9 cellular contexts compared by ENCODE assay signal in genomic region chr9:73076-73899, GRCh38. TPM values are rescaled to one million over a fixed set of nuclear protein-coding genes. Genes with fewer than 3 reads are reported as not detected.
DNase-seq lines count a peak whose midpoint lies in the region; ATAC-seq and TF ChIP-seq lines count a peak whose summit lies in the region.
"Not testable (repeated sequence)": the region's sequence is repeated elsewhere in the genome, so short reads cannot be mapped to it uniquely, and the experiment has no call there.
"Had no signal": no experiment of that assay in that cellular context is flagged by ENCODE, and none has a peak within 500 bp of the region (broad histone marks: within the 10 kb centered on the region; RNA-seq: fewer than 3 reads in every experiment).

No MANE protein-coding gene starts in this region.

- H3K27me3 ChIP-seq in IMR-90 (ENCODE audit: control insufficient read depth, insufficient read depth, low read length); esophagus (ENCODE audit: control insufficient read depth in 1 of 2, insufficient read depth in 2 of 2, low read length in 2 of 2): not testable (repeated sequence)
- H3K27me3 ChIP-seq in iPS-20b (ENCODE audit: insufficient read depth, low read length): peaks cover 41% of the 10 kb centered on the region
- H3K27me3 ChIP-seq in neural progenitor cell: peaks cover 63% of the 10 kb centered on the region

- not testable (repeated sequence) for H3F3A ChIP-seq in neural progenitor cell (ENCODE audit: low read depth)

- not testable (repeated sequence) for H4K20me1 ChIP-seq in IMR-90 (ENCODE audit: insufficient read depth, low read length); neural progenitor cell (ENCODE audit: low read depth)

- in situ Hi-C loops in IMR-90 (cut with MboI; ENCODE audit: low sequenced_read_pairs): not testable (repeated sequence)

- not testable (repeated sequence) for H2BK20ac ChIP-seq in IMR-90 (ENCODE audit: low read depth, low read length)

- not testable (repeated sequence) for H3K9me3 ChIP-seq in IMR-90 (ENCODE audit: control insufficient read depth, insufficient read depth, low read length); esophagus (ENCODE audit: control insufficient read depth in 2 of 2, insufficient read depth in 1 of 2, low read depth in 1 of 2, low read length in 1 of 2); iPS-20b (ENCODE audit: insufficient read depth, low read depth, low read length); neural progenitor cell (ENCODE audit: low read depth)

- BruUV-seq in IMR-90 (replicated peaks; lab: Mats Ljungman, UMichigan): not testable (repeated sequence)

- CTCF ChIA-PET in IMR-90 (lab: Yijun Ruan, JAX): not testable (repeated sequence)

- H3K23ac ChIP-seq in IMR-90 (ENCODE audit: low read depth, low read length): not testable (repeated sequence)

- H3K36me3 ChIP-seq in IMR-90 (ENCODE audit: control insufficient read depth, insufficient read depth, low read length); esophagus (ENCODE audit: control insufficient read depth in 2 of 2, insufficient read depth in 2 of 2, low read length in 1 of 2); iPS-20b (ENCODE audit: insufficient read depth, low read depth, low read length); neural progenitor cell: not testable (repeated sequence)

- not testable (repeated sequence) for TF ChIP-seq POLR2A in IMR-90 (IDR thresholded peaks at IDR 0.05; ENCODE audit: low read depth, low read length)

- H3K36me3 Mint-ChIP-seq in CD14-positive monocyte; activated naive CD8-positive, alpha-beta T cell; neural progenitor cell: not testable (repeated sequence)

- 1% methylated on average over 27 of the region's 109 CpGs; no CpG with 5 or more reads in 1 of the 2 experiments for WGBS in IMR-90 (ENCODE audit: extremely low coverage in 2 of 2, insufficient read length in 1 of 2), 2 experiments
- WGBS in esophagus, 2 donors: 1 to 2% methylated on average over 41 to 109 of the region's 109 CpGs

- not testable (repeated sequence) for H3K79me2 ChIP-seq in neural progenitor cell (ENCODE audit: low read depth)

- POLR2A ChIA-PET in IMR-90 (lab: Charles Lee; ENCODE audit: unreplicated experiment): not testable (repeated sequence)

- peak; percentile 10 for TF ChIP-seq CTCF in CD14-positive monocyte (IDR thresholded peaks at IDR 0.05)
- TF ChIP-seq CTCF in IMR-90 (conservative IDR thresholded peaks at IDR 0.05; ENCODE audit: low read depth, low read length); WI38 (IDR thresholded peaks at IDR 0.05; ENCODE audit: low read depth, low read length); neural progenitor cell (IDR thresholded peaks at IDR 0.05): not testable (repeated sequence)

- not testable (repeated sequence) for H3K9me1 ChIP-seq in IMR-90 (ENCODE audit: insufficient read depth, low read length)

- H2BK5ac ChIP-seq in IMR-90 (ENCODE audit: low read depth, low read length, poor library complexity, severe bottlenecking): peak overlapping the region; percentile 69

- H3K14ac ChIP-seq in IMR-90 (replicated peaks; ENCODE audit: low read depth, low read length): not testable (repeated sequence)

- ATAC-seq in IMR-90 (ENCODE audit: low read depth): peak; percentile 62
- ATAC-seq in stimulated activated naive CD8-positive, alpha-beta T cell treated with anti-CD3 and anti-CD28 coated beads, Interleukin-15, Interleukin-2, amounts not matched to agents 100 U/mL and 50 U/mL, for 24 hours: peak; percentile 67

- not testable (repeated sequence) for H3K4me1 ChIP-seq in IMR-90 (ENCODE audit: control insufficient read depth, insufficient read depth, low read length); esophagus (ENCODE audit: control insufficient read depth in 2 of 2, insufficient read depth in 2 of 2, low read length in 1 of 2); iPS-20b (ENCODE audit: insufficient read depth, low read length); neural progenitor cell

- H3K79me1 ChIP-seq in IMR-90 (ENCODE audit: low read depth in 1 of 2, low read length in 2 of 2): not testable (repeated sequence)

- not testable (repeated sequence) for DNase-seq in CD14-positive monocyte (ENCODE audit: low spot score)
- peak; percentile 25 for DNase-seq in IMR-90
- DNase-seq in neural progenitor cell (ENCODE audit: low spot score): peak; percentile 44
- DNase-seq in stimulated activated naive CD8-positive, alpha-beta T cell treated with anti-CD3 and anti-CD28 coated beads, Interleukin-15, Interleukin-2, amounts not matched to agents 100 U/mL and 50 U/mL, for 24 hours: peak; percentile 23

- dilution Hi-C loops in IMR-90 (cut with HindIII; ENCODE audit: low sequenced_read_pairs, unreplicated experiment): not testable (repeated sequence)

- H3K4ac ChIP-seq in IMR-90 (ENCODE audit: low read depth, low read length): not testable (repeated sequence)

- not testable (repeated sequence) for H2BK15ac ChIP-seq in IMR-90 (ENCODE audit: low read depth, low read length)

- peak overlapping the region; percentile 68 for H4K91ac ChIP-seq in IMR-90 (ENCODE audit: insufficient read depth, low read depth, low read length)

- H3K4me1 Mint-ChIP-seq in CD14-positive monocyte: peaks cover 12% of the 10 kb centered on the region
- not testable (repeated sequence) for H3K4me1 Mint-ChIP-seq in activated naive CD8-positive, alpha-beta T cell (ENCODE audit: low read depth); neural progenitor cell

- H2BK120ac ChIP-seq in IMR-90 (ENCODE audit: low read depth, low read length): peak overlapping the region; percentile 92; the same call in 1 of the 2 replicates

- H4K8ac ChIP-seq in IMR-90 (ENCODE audit: low read depth in 2 of 2, low read length in 2 of 2): peak overlapping the region; percentile 75 to 92; a peak in 3 of 4 replicates

- H3K4me3 Mint-ChIP-seq in CD14-positive monocyte (peak overlapping the region; percentile 76 to 89), neural progenitor cell (peak overlapping the region; percentile 78)
- H3K4me3 Mint-ChIP-seq in activated naive CD8-positive, alpha-beta T cell: peak overlapping the region; percentile 65

- H4K5ac ChIP-seq in IMR-90 (ENCODE audit: low read depth, low read length): peak overlapping the region; percentile 75

- H3K9ac ChIP-seq in IMR-90 (ENCODE audit: low read depth, low read length): peak overlapping the region; percentile 68
- not testable (repeated sequence) for H3K9ac ChIP-seq in iPS-20b (ENCODE audit: low read depth, low read length); neural progenitor cell

- not testable (repeated sequence) for H2AK9ac ChIP-seq in IMR-90 (replicated peaks; ENCODE audit: low read depth, low read length, poor library complexity)

- H3K27ac ChIP-seq in IMR-90 (ENCODE audit: insufficient read depth, low read length): peak overlapping the region; percentile 80
- H3K27ac ChIP-seq in esophagus (ENCODE audit: low read depth in 2 of 2, low read length in 1 of 2); iPS-20b (ENCODE audit: low read length); neural progenitor cell: not testable (repeated sequence)

- peak overlapping the region in 1 of 7 donors; percentile 25 for H3K27ac Mint-ChIP-seq in CD14-positive monocyte
- not testable (repeated sequence) for H3K27ac Mint-ChIP-seq in activated naive CD8-positive, alpha-beta T cell; neural progenitor cell

- H3K4me3 ChIP-seq in IMR-90 (ENCODE audit: insufficient read depth, low read depth, low read length) (peak overlapping the region; percentile 72), WI38 (ENCODE audit: low read depth, low read length) (peak overlapping the region; percentile 58), esophagus (ENCODE audit: low read depth in 1 of 2, low read length in 2 of 2) (peak overlapping the region; percentile 35 to 58), iPS-20b (ENCODE audit: low read length) (peak overlapping the region; percentile 58; the same call in 1 of the 2 replicates), neural progenitor cell (peak overlapping the region; percentile 49)

- H3K4me2 ChIP-seq in IMR-90 (ENCODE audit: low read depth, low read length) (peak overlapping the region; percentile 61), neural progenitor cell (peak overlapping the region; percentile 82)

- H3K56ac ChIP-seq in IMR-90 (ENCODE audit: extremely low read depth, insufficient read depth, low read length): not testable (repeated sequence)

- intact Hi-C loops in CD14-positive monocyte (cut with micrococcal nuclease); IMR-90 (cut with micrococcal nuclease): not testable (repeated sequence)

- H2AFZ ChIP-seq in IMR-90 (replicated peaks; ENCODE audit: low read length, poor library complexity) (peak overlapping the region; percentile 78), neural progenitor cell (replicated peaks) (peak overlapping the region; percentile 87)

- H3K27me3 Mint-ChIP-seq in CD14-positive monocyte (ENCODE audit: low read depth in 3 of 3) (peaks cover 16 to 29% (median 29%) of the 10 kb centered on the region in 3 donors), neural progenitor cell (ENCODE audit: insufficient read depth, low read depth) (peaks cover 11% of the 10 kb centered on the region)
- not testable (repeated sequence) for H3K27me3 Mint-ChIP-seq in activated naive CD8-positive, alpha-beta T cell

- not testable (repeated sequence) for H3K9me3 Mint-ChIP-seq in CD14-positive monocyte; activated naive CD8-positive, alpha-beta T cell (ENCODE audit: low read depth); neural progenitor cell

- TF ChIP-seq RAD21 in IMR-90 (IDR thresholded peaks at IDR 0.05; ENCODE audit: low read length): not testable (repeated sequence)

- peak overlapping the region; percentile 45; the same call in 1 of the 2 replicates for H3K18ac ChIP-seq in IMR-90 (ENCODE audit: low read depth, low read length)

- 0 out of 2 replicates have a peak overlapping the region, but pooled peaks have one; percentile 9 for H2AK5ac ChIP-seq in IMR-90 (ENCODE audit: low read depth, low read length)

RNA-seq across cellular contexts. Expression of gene WASHC1, which starts 44.0 kb away (rescaled TPM):
- polyA plus RNA-seq in CD14-positive monocyte (1 to 10 TPM in 1 of 2 donors, under 1 TPM in 1; 0.85 to 1.4 TPM), IMR-90 (2012; rRNA removed) (13.7 and 17.6 TPM in 2 replicates), esophagus (10 to 100 TPM; 11.4 to 18.9 TPM)
- total RNA-seq in IMR-90 (2012; rRNA removed) (3.0 and 3.1 TPM in 2 replicates), neural progenitor cell (ENCODE audit: low replicate concordance) (4.3 and 8.4 TPM in 2 replicates)
- polyA plus RNA-seq in IMR-90 (2012; cell fraction: cytosol; rRNA removed): 7.8 and 8.1 TPM in 2 replicates
- 59.0 and 84.7 TPM in 2 replicates for polyA plus RNA-seq in IMR-90 (2012; cell fraction: nucleus; rRNA removed; ENCODE audit: low replicate concordance)

RNA-seq across cellular contexts. Expression of gene FOXD4, which starts 44.9 kb away (rescaled TPM):
- polyA plus RNA-seq in CD14-positive monocyte (not detected), IMR-90 (2012; rRNA removed) (0.03 and 0.09 TPM in 2 replicates), esophagus (under 1 TPM; 0.16 to 0.37 TPM)
- total RNA-seq in IMR-90 (2012; rRNA removed) (0.18 TPM in 1 of 2 replicates, not detected in the other), neural progenitor cell (ENCODE audit: low replicate concordance) (0.12 TPM in 1 of 2 replicates, not detected in the other)
- 0.07 TPM in 1 of 2 replicates, not detected in the other for polyA plus RNA-seq in IMR-90 (2012; cell fraction: cytosol; rRNA removed)
- 0.32 and 0.52 TPM in 2 replicates for polyA plus RNA-seq in IMR-90 (2012; cell fraction: nucleus; rRNA removed; ENCODE audit: low replicate concordance)
- polyA plus RNA-seq: CD4-positive, CD25-positive, alpha-beta regulatory T cell had no signal
